In genomic region chr11:44356351-44356750, GRCh38 we compare ENCODE assay signal across 20 cellular contexts. TPM values are rescaled to one million over a fixed set of nuclear protein-coding genes. Genes with fewer than 3 reads are reported as not detected.
A peak's percentile ranks its signal among the peaks of the same experiment; 100 is the strongest.
DNase-seq lines count a peak whose midpoint lies in the region; ATAC-seq, FAIRE-seq and TF ChIP-seq lines count a peak whose summit lies in the region.
"Had no signal": no experiment of that assay in that cellular context is flagged by ENCODE, and none has a peak within 500 bp of the region (broad histone marks: within the 10 kb centered on the region; RNA-seq: fewer than 3 reads in every experiment).

No MANE protein-coding gene starts in this region.

- H3K4me3 ChIP-seq in A673 (ENCODE audit: low read depth, low read length, poor library complexity, severe bottlenecking) (no peak overlapping the region), bronchial epithelial cell (ENCODE audit: low read depth, low read length) (no peak overlapping the region), upper lobe of right lung (no peak overlapping the region)
- H3K4me3 ChIP-seq: GM23338 had no signal

- H3K27me3 ChIP-seq in A673 (replicated peaks; ENCODE audit: insufficient read depth, low read depth, low read length, poor library complexity) = no peaks in the 10 kb centered on the region
- no peaks in the 10 kb centered on the region for H3K27me3 ChIP-seq in bronchial epithelial cell (ENCODE audit: control insufficient read depth, insufficient read depth, low read length)
- peaks cover 5% of the 10 kb centered on the region for H3K27me3 ChIP-seq in upper lobe of right lung

- DNase-seq in A673 (ENCODE audit: low spot score) (peak; percentile 37), D341Med (ENCODE audit: low spot score) (peak; percentile 80), bronchial epithelial cell (ENCODE audit: low read depth) (no peak), upper lobe of right lung (peak; percentile 34)
- DNase-seq in NK-92 treated with Interleukin-12 subunit alpha and Interleukin-12 subunit beta, amount 100 ng/mL, for 24 hours (lab: John Stamatoyannopoulos, UW) = no peak
- DNase-seq: ACHN; Caco-2; CD4-positive, alpha-beta T cell; DMS153; DMS79; GDM1; H7; HFFc6 had no signal

- TF ChIP-seq CTCF in A673 (conservative IDR thresholded peaks at IDR 0.05; ENCODE audit: low read depth, low read length) = no peak
- TF ChIP-seq CTCF in bronchial epithelial cell (IDR thresholded peaks at IDR 0.05; ENCODE audit: insufficient read depth, low read length, severe bottlenecking) = no peak
- no peak for TF ChIP-seq CTCF in upper lobe of right lung (IDR thresholded peaks at IDR 0.05)

- intact Hi-C loops in A673 (cut with micrococcal nuclease; ENCODE audit: unreplicated experiment) = no loop called here
- intact Hi-C loops in upper lobe of right lung (cut with DNase I) = no loop called here

- CTCF ChIA-PET in A673 (lab: Charles Lee) = no interaction called here

- no peak overlapping the region for H3K27ac ChIP-seq in A673 (ENCODE audit: low read depth, low read length, poor library complexity, severe bottlenecking)
- H3K27ac ChIP-seq in upper lobe of right lung = no peak overlapping the region
- H3K27ac ChIP-seq: C4-2B had no signal

- H3K36me3 ChIP-seq in A673 (ENCODE audit: insufficient read depth, low read length, poor library complexity, severe bottlenecking) (no peaks in the 10 kb centered on the region), bronchial epithelial cell (ENCODE audit: control insufficient read depth, insufficient read depth, low read length) (no peaks in the 10 kb centered on the region), upper lobe of right lung (no peaks in the 10 kb centered on the region)

- H3K9me3 ChIP-seq in A673 (ENCODE audit: low read depth, low read length, poor library complexity, severe bottlenecking) = no peaks in the 10 kb centered on the region
- no peaks in the 10 kb centered on the region for H3K9me3 ChIP-seq in upper lobe of right lung
- H3K9me3 ChIP-seq: Caco-2 had no signal

- no peak for ATAC-seq in upper lobe of right lung
- ATAC-seq in HG03095 (IDR thresholded peaks at IDR 0.05; ENCODE audit: unreplicated experiment) = no peak
- ATAC-seq: HCT116 had no signal

- POLR2A ChIA-PET in A673 (lab: Charles Lee; ENCODE audit: low non-redundant PET) = no interaction called here

- H3K4me1 ChIP-seq in A673 (ENCODE audit: insufficient read depth, low read length, poor library complexity, severe bottlenecking) (no peaks in the 10 kb centered on the region), upper lobe of right lung (no peaks in the 10 kb centered on the region)
- H3K4me1 ChIP-seq: Caco-2 had no signal

- FAIRE-seq in bronchial epithelial cell (lab: Jason Lieb, UNC) = peak; percentile 66
- FAIRE-seq: GM12892, GM18507 had no signal

- no TSS peak for BruUV-seq in A673 (replicated peaks; lab: Mats Ljungman, UMichigan)

RNA-seq across cellular contexts. Expression of gene ALX4, which starts 46.4 kb away (rescaled TPM):
- 135 TPM in 2 replicates for total RNA-seq in A673 (2021)
- under 0.01 TPM in 1 of 2 replicates, not detected in the other for total RNA-seq in bronchial epithelial cell
- total RNA-seq in upper lobe of right lung = not detected
- total RNA-seq: CD4-positive, alpha-beta T cell; GM23338; H7; HT-29 had no signal

Comparison
In these comparisons a context has a peak if more than half of its experiments do, and no peak if none do; other contexts are left out.
1. DNase-seq: peak in A673 (single experiment), D341Med (single experiment) and upper lobe of right lung (single experiment); none in bronchial epithelial cell (single experiment) and NK-92 treated with Interleukin-12 subunit alpha and Interleukin-12 subunit beta, amount 100 ng/mL, for 24 hours (single experiment).
2. RNA of gene ALX4, which starts 46.4 kb away (total RNA-seq): 135 TPM in A673; under 0.01 TPM in bronchial epithelial cell and not detected in upper lobe of right lung (single experiment); every median in the first group is over 100 times any median in the second.